8 cellular contexts compared by ENCODE assay signal in the genomic region with DNA sequence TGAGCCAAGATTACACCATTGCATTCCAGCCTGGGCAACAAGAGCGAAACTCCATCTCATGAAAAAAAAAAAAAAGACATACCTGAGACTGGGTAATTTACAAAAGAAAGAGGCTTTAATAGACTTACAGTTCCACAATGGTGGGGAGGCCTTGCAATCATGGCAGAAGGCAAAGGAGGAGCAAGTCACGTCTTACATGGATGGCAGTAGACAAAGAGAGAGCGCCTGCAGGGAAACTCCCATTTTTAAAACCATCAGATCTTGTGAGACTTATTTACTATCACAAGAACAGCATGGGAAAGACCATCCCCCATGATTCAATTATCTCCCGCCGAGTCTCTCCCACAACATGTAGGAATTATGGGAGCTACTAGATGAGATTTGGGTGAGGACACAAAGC. TPM values are rescaled to one million over a fixed set of nuclear protein-coding genes. Genes with fewer than 3 reads are reported as not detected.
DNase-seq lines count a peak whose midpoint lies in the region; ATAC-seq, FAIRE-seq and TF ChIP-seq lines count a peak whose summit lies in the region.
"Not testable (repeated sequence)": the region's sequence is repeated elsewhere in the genome, so short reads cannot be mapped to it uniquely, and the experiment has no call there.

No MANE protein-coding gene starts in this region.

- peak overlapping the region; percentile 74 for H3K4me3 Mint-ChIP-seq in CD4-positive, alpha-beta T cell
- not testable (repeated sequence) for H3K4me3 Mint-ChIP-seq in activated CD4-positive, alpha-beta T cell treated with anti-CD3 and anti-CD28 coated beads, Interleukin-2, amount 10 ng/mL, durations not matched to agents 7 days and 5 days; activated naive CD8-positive, alpha-beta T cell treated with anti-CD3 and anti-CD28 coated beads for 36 hours
- peak overlapping the region; percentile 33 for H3K4me3 Mint-ChIP-seq in endothelial cell (ENCODE audit: unreplicated experiment)
- H3K4me3 Mint-ChIP-seq in naive thymus-derived CD8-positive, alpha-beta T cell = peak overlapping the region in 3 of 10 donors; percentile 2 to 32 (median 31)

- H3K4me1 Mint-ChIP-seq in CD4-positive, alpha-beta T cell (ENCODE audit: low read depth) = peaks cover 24% of the 10 kb centered on the region
- H3K4me1 Mint-ChIP-seq in activated CD4-positive, alpha-beta T cell treated with anti-CD3 and anti-CD28 coated beads, Interleukin-2, amount 10 ng/mL, durations not matched to agents 7 days and 5 days = peaks cover 30% of the 10 kb centered on the region
- peaks cover 25% of the 10 kb centered on the region for H3K4me1 Mint-ChIP-seq in activated naive CD8-positive, alpha-beta T cell treated with anti-CD3 and anti-CD28 coated beads for 36 hours
- H3K4me1 Mint-ChIP-seq in endothelial cell (ENCODE audit: unreplicated experiment) = peaks cover 36% of the 10 kb centered on the region
- H3K4me1 Mint-ChIP-seq in naive thymus-derived CD8-positive, alpha-beta T cell = peaks cover 17 to 32% (median 29%) of the 10 kb centered on the region in 4 donors

- H3K9me2 ChIP-seq in Karpas-422 (replicated peaks; ENCODE audit: insufficient read depth, low read length) = not testable (repeated sequence)

- BruUV-seq in HepG2 (replicated peaks; lab: Mats Ljungman, UMichigan) = not testable (repeated sequence)

- not testable (repeated sequence) for H3K9me3 ChIP-seq in CD4-positive, alpha-beta T cell (ENCODE audit: control insufficient read depth, low read length); DND-41 (ENCODE audit: insufficient read depth, low read length, severe bottlenecking); Karpas-422 (ENCODE audit: low read length); HepG2 (ENCODE audit: low read length)

- in situ Hi-C loops in HepG2 (cut with HindIII; ENCODE audit: extremely low pct_ligation_motif_present, low pct_unique_long_range_greater_than_20kb) = not testable (repeated sequence)

- peaks cover 38% of the 10 kb centered on the region for H3K36me3 Mint-ChIP-seq in CD4-positive, alpha-beta T cell (ENCODE audit: low read depth)
- H3K36me3 Mint-ChIP-seq in activated CD4-positive, alpha-beta T cell treated with anti-CD3 and anti-CD28 coated beads, Interleukin-2, amount 10 ng/mL, durations not matched to agents 7 days and 5 days (ENCODE audit: low read depth) = peaks cover 41% of the 10 kb centered on the region
- not testable (repeated sequence) for H3K36me3 Mint-ChIP-seq in activated naive CD8-positive, alpha-beta T cell treated with anti-CD3 and anti-CD28 coated beads for 36 hours; endothelial cell (ENCODE audit: low read depth, unreplicated experiment)
- peaks cover 0 to 16% (median 13%) of the 10 kb centered on the region in 3 donors for H3K36me3 Mint-ChIP-seq in naive thymus-derived CD8-positive, alpha-beta T cell

- not testable (repeated sequence) for TF ChIP-seq RAD21 in HepG2 (CRISPR knock-in tag; IDR thresholded peaks at IDR 0.05)

- peaks cover 53% of the 10 kb centered on the region for H3K36me3 ChIP-seq in DND-41 (ENCODE audit: insufficient read depth, low read length)
- not testable (repeated sequence) for H3K36me3 ChIP-seq in Karpas-422 (ENCODE audit: insufficient read depth, low read length); HepG2 (replicated peaks in 1 of 2; ENCODE audit: control insufficient read depth in 1 of 2, insufficient read depth in 2 of 2, low read length in 2 of 2)

- DNase-seq in CD4-positive, alpha-beta T cell; DND-41; activated CD4-positive, alpha-beta T cell treated with anti-CD3 and anti-CD28 coated beads, Interleukin-2, amount 10 ng/mL, durations not matched to agents 7 days and 5 days; activated naive CD8-positive, alpha-beta T cell treated with anti-CD3 and anti-CD28 coated beads for 36 hours; endothelial cell (ENCODE audit: low spot score); HepG2 (ENCODE audit: low spot score); naive thymus-derived CD8-positive, alpha-beta T cell: not testable (repeated sequence)
- DNase-seq in Karpas-422 = peak; percentile 36

- intact Hi-C loops in CD4-positive, alpha-beta T cell (cut with DNase I, micrococcal nuclease) = loop anchor here (5.0 kb wide), 3 partner anchors 33 to 132 kb away; a partner anchor contains a TSS
- intact Hi-C loops in HepG2 (cut with micrococcal nuclease; ENCODE audit: unreplicated experiment) = not testable (repeated sequence)

- peaks cover 52% of the 10 kb centered on the region for H3K79me2 ChIP-seq in DND-41 (ENCODE audit: insufficient read depth, low read length)
- H3K79me2 ChIP-seq in Karpas-422 (ENCODE audit: low read length); HepG2 (ENCODE audit: insufficient read depth, low read length): not testable (repeated sequence)

- CTCF ChIA-PET in CD4-positive, alpha-beta T cell (lab: Charles Lee) = interaction anchor here (5.2 kb wide), 1 partner anchor 29 kb away, joined by 24 read pairs; no protein-coding TSS in a partner anchor
- CTCF ChIA-PET in activated CD4-positive, alpha-beta T cell treated with anti-CD3 and anti-CD28 coated beads, Interleukin-2, amount 10 ng/mL, durations not matched to agents 7 days and 5 days (lab: Charles Lee) = interaction anchor here (0.6 kb wide), 1 partner anchor 69 kb away, joined by 3 read pairs; no protein-coding TSS in a partner anchor
- CTCF ChIA-PET in HepG2 (lab: Yijun Ruan, JAX; ENCODE audit: low intra/inter-chr PET ratio, low total read pairs) = not testable (repeated sequence)

- WGBS in HepG2 (ENCODE audit: low lambda C conversion rate) = 65% methylated on average over 5 of the region's 5 CpGs

- H4K20me1 ChIP-seq in DND-41 (ENCODE audit: insufficient read depth, low read length) = peaks cover 19% of the 10 kb centered on the region
- not testable (repeated sequence) for H4K20me1 ChIP-seq in Karpas-422 (ENCODE audit: insufficient read depth, low read depth, low read length); HepG2 (ENCODE audit: insufficient read depth, low read length)

- not testable (repeated sequence) for TF ChIP-seq EP300 in HepG2 (IDR thresholded peaks at IDR 0.05; ENCODE audit: low read depth in 2 of 2, low read length in 2 of 2); HepG2 (CRISPR knock-in tag; IDR thresholded peaks at IDR 0.05; ENCODE audit: borderline replicate concordance)

- H3K4me1 ChIP-seq in DND-41 (ENCODE audit: insufficient read depth, low read length) = peaks cover 18% of the 10 kb centered on the region
- H3K4me1 ChIP-seq in Karpas-422 (ENCODE audit: low read length) = peaks cover 20% of the 10 kb centered on the region
- peaks cover 17% of the 10 kb centered on the region for H3K4me1 ChIP-seq in HepG2 (ENCODE audit: insufficient read depth, low read length)

- peak overlapping the region; percentile 52 for H3K27ac Mint-ChIP-seq in CD4-positive, alpha-beta T cell
- peak overlapping the region; percentile 34 for H3K27ac Mint-ChIP-seq in activated CD4-positive, alpha-beta T cell treated with anti-CD3 and anti-CD28 coated beads, Interleukin-2, amount 10 ng/mL, durations not matched to agents 7 days and 5 days
- H3K27ac Mint-ChIP-seq in activated naive CD8-positive, alpha-beta T cell treated with anti-CD3 and anti-CD28 coated beads for 36 hours = peak overlapping the region; percentile 25
- not testable (repeated sequence) for H3K27ac Mint-ChIP-seq in endothelial cell (ENCODE audit: unreplicated experiment)
- H3K27ac Mint-ChIP-seq in naive thymus-derived CD8-positive, alpha-beta T cell = peak overlapping the region in 7 of 10 donors; percentile 19 to 87 (median 57)

- H3K27me3 ChIP-seq in CD4-positive, alpha-beta T cell (ENCODE audit: control insufficient read depth, insufficient read depth, low read length); DND-41 (ENCODE audit: insufficient read depth, low read length, poor library complexity); Karpas-422 (ENCODE audit: low read length): not testable (repeated sequence)
- peaks cover 3 to 41% of the 10 kb centered on the region in 2 experiments; a peak in 3 of 5 replicates for H3K27me3 ChIP-seq in HepG2 (ENCODE audit: control insufficient read depth in 1 of 2, insufficient read depth in 2 of 2, low read length in 2 of 2)

- TF ChIP-seq CTCF in CD4-positive, alpha-beta T cell (IDR thresholded peaks at IDR 0.05); DND-41 (IDR thresholded peaks at IDR 0.05; ENCODE audit: borderline replicate concordance, extremely low read depth, low read length, poor library complexity, severe bottlenecking); endothelial cell (IDR thresholded peaks at IDR 0.05; ENCODE audit: unreplicated experiment); HepG2 (CRISPR knock-in tag; IDR thresholded peaks at IDR 0.05): not testable (repeated sequence)

- not testable (repeated sequence) for H3K9ac ChIP-seq in DND-41 (ENCODE audit: low read depth, low read length); Karpas-422 (ENCODE audit: low read length); HepG2 (ENCODE audit: insufficient read depth, low read depth, low read length)

- H3K27me3 Mint-ChIP-seq in CD4-positive, alpha-beta T cell; activated CD4-positive, alpha-beta T cell treated with anti-CD3 and anti-CD28 coated beads, Interleukin-2, amount 10 ng/mL, durations not matched to agents 7 days and 5 days; activated naive CD8-positive, alpha-beta T cell treated with anti-CD3 and anti-CD28 coated beads for 36 hours; naive thymus-derived CD8-positive, alpha-beta T cell: not testable (repeated sequence)
- H3K27me3 Mint-ChIP-seq in endothelial cell (ENCODE audit: unreplicated experiment) = peaks cover 13% of the 10 kb centered on the region

- not testable (repeated sequence) for H3K9me3 Mint-ChIP-seq in CD4-positive, alpha-beta T cell; activated CD4-positive, alpha-beta T cell treated with anti-CD3 and anti-CD28 coated beads, Interleukin-2, amount 10 ng/mL, durations not matched to agents 7 days and 5 days; activated naive CD8-positive, alpha-beta T cell treated with anti-CD3 and anti-CD28 coated beads for 36 hours; endothelial cell (ENCODE audit: unreplicated experiment); naive thymus-derived CD8-positive, alpha-beta T cell

- H3K4me3 ChIP-seq in DND-41 (ENCODE audit: low read depth in 1 of 2, low read length in 2 of 2); Karpas-422 (ENCODE audit: low read length); HepG2 (replicated peaks in 1 of 3; ENCODE audit: insufficient read depth in 1 of 3, low read depth in 2 of 3, low read length in 3 of 3): not testable (repeated sequence)

- not testable (repeated sequence) for H3K27ac ChIP-seq in CD4-positive, alpha-beta T cell (ENCODE audit: low read depth, low read length); Karpas-422 (ENCODE audit: low read length); HepG2 (ENCODE audit: extremely low read length, insufficient read depth, low read length)
- H3K27ac ChIP-seq in DND-41 (ENCODE audit: low read length) = peak overlapping the region; percentile 31

- not testable (repeated sequence) for H3K4me2 ChIP-seq in DND-41 (ENCODE audit: insufficient read depth, low read length); Karpas-422 (ENCODE audit: low read depth, low read length, poor library complexity, severe bottlenecking); HepG2 (ENCODE audit: low read depth, low read length)

- not testable (repeated sequence) for TF ChIP-seq POLR2A in HepG2 (IDR thresholded peaks at IDR 0.05; ENCODE audit: insufficient read depth in 1 of 2, low read depth in 2 of 2, low read length in 2 of 2)

- not testable (repeated sequence) for ATAC-seq in CD4-positive, alpha-beta T cell (ENCODE audit: poor library complexity); DND-41 (ENCODE audit: insufficient read depth, low read depth); HepG2; naive thymus-derived CD8-positive, alpha-beta T cell

- not testable (repeated sequence) for FAIRE-seq in HepG2 (lab: Jason Lieb, UNC)

- POLR2A ChIA-PET in CD4-positive, alpha-beta T cell (lab: Charles Lee) = interaction anchor here (1.1 kb wide), 1 partner anchor 18 kb away, joined by 3 read pairs; no protein-coding TSS in a partner anchor
- POLR2A ChIA-PET in activated CD4-positive, alpha-beta T cell treated with anti-CD3 and anti-CD28 coated beads, Interleukin-2, amount 10 ng/mL, durations not matched to agents 7 days and 5 days (lab: Charles Lee); HepG2 (lab: Yijun Ruan, JAX): not testable (repeated sequence)
- POLR2A ChIA-PET in naive thymus-derived CD8-positive, alpha-beta T cell (lab: Charles Lee) = interaction anchor here (1.3 to 1.7 kb wide), 2 partner anchors 9 to 12 kb away, joined by 3 to 11 read pairs; no protein-coding TSS in a partner anchor

- H2AFZ ChIP-seq in DND-41 (ENCODE audit: low read depth, low read length); Karpas-422 (ENCODE audit: low read length); HepG2 (ENCODE audit: low read length): not testable (repeated sequence)

RNA-seq across cellular contexts. Expression of a gene that starts 2.7 kb away (rescaled TPM):
- 10 to 100 TPM; 31.7 to 32.8 TPM for total RNA-seq in CD4-positive, alpha-beta T cell
- total RNA-seq in Karpas-422 (2014; rRNA removed; shearing (Covaris generic); ENCODE audit: low replicate concordance) = 0.11 TPM in 1 of 2 replicates, not detected in the other
- 100 to 1,000 TPM; 103 to 107 TPM for total RNA-seq in activated CD4-positive, alpha-beta T cell treated with anti-CD3 and anti-CD28 coated beads, Interleukin-2, amount 10 ng/mL, durations not matched to agents 7 days and 5 days
- 10 to 100 TPM; 25.6 to 27.0 TPM for total RNA-seq in activated naive CD8-positive, alpha-beta T cell treated with anti-CD3 and anti-CD28 coated beads for 36 hours
- total RNA-seq in endothelial cell (ENCODE audit: unreplicated experiment) = 137 TPM
- 2.5 and 2.7 TPM in 2 replicates for total RNA-seq in HepG2 (2016; rRNA removed; fragmentation: Illumina TruSeq; extraction: Trizol)
- 1.3 and 2.8 TPM in 2 replicates for total RNA-seq in HepG2 (2016; cell fraction: cytosol; rRNA removed; fragmentation: Illumina TruSeq; extraction: Trizol; ENCODE audit: low read depth)
- total RNA-seq in HepG2 (2016; cell fraction: insoluble cytoplasmic fraction; rRNA removed; fragmentation: Illumina TruSeq; extraction: Trizol) = 2.0 and 2.9 TPM in 2 replicates
- total RNA-seq in HepG2 (2016; cell fraction: membrane; rRNA removed; fragmentation: Illumina TruSeq; extraction: Trizol) = 1.9 and 2.5 TPM in 2 replicates
- total RNA-seq in HepG2 (2016; cell fraction: nucleus; rRNA removed; fragmentation: Illumina TruSeq; extraction: Trizol) = 1.4 and 1.6 TPM in 2 replicates
- polyA plus RNA-seq in HepG2 (2011; rRNA removed) = 9.8 and 11.3 TPM in 2 replicates
- 9.6 and 12.4 TPM in 2 replicates for polyA plus RNA-seq in HepG2 (2011; cell fraction: cytosol; rRNA removed)
- 13.3 and 16.8 TPM in 2 replicates for polyA plus RNA-seq in HepG2 (2011; cell fraction: nucleus; rRNA removed)
- 5.1 and 6.0 TPM in 2 replicates for polyA plus RNA-seq in HepG2 (2012)
- polyA plus RNA-seq in HepG2 (2016; cell fraction: cytosol; fragmentation: Illumina TruSeq; extraction: Trizol; ENCODE audit: low read depth) = 2.7 and 3.0 TPM in 2 replicates
- polyA plus RNA-seq in HepG2 (2016; cell fraction: insoluble cytoplasmic fraction; fragmentation: Illumina TruSeq; extraction: Trizol; ENCODE audit: low read depth) = 4.0 and 4.3 TPM in 2 replicates
- polyA plus RNA-seq in HepG2 (2016; cell fraction: membrane; fragmentation: Illumina TruSeq; extraction: Trizol; ENCODE audit: low read depth) = 3.2 TPM in 2 replicates
- polyA plus RNA-seq in HepG2 (2016; cell fraction: nucleus; fragmentation: Illumina TruSeq; extraction: Trizol; ENCODE audit: insufficient read depth, low read depth) = 4.3 and 4.8 TPM in 2 replicates
- polyA minus RNA-seq in HepG2 (2011; rRNA and poly(A)+ RNA removed; ENCODE audit: low replicate concordance) = 7.0 and 23.8 TPM in 2 replicates
- 2.5 and 2.9 TPM in 2 replicates for polyA minus RNA-seq in HepG2 (2011; cell fraction: cytosol; rRNA and poly(A)+ RNA removed)
- 2.5 and 2.8 TPM in 2 replicates for polyA minus RNA-seq in HepG2 (2011; cell fraction: nucleus; rRNA and poly(A)+ RNA removed)
- total RNA-seq in naive thymus-derived CD8-positive, alpha-beta T cell = 10 to 100 TPM; 24.1 to 24.2 TPM
- 10 to 100 TPM; 31.2 to 47.1 (median 38.2) TPM for polyA plus RNA-seq in naive thymus-derived CD8-positive, alpha-beta T cell
